ENCODE assay signal across 8 cellular contexts in genomic region chr1:155209373-155209721, GRCh38. TPM values are rescaled to one million over a fixed set of nuclear protein-coding genes. Genes with fewer than 3 reads are reported as not detected.
DNase-seq lines count a peak whose midpoint lies in the region; ATAC-seq and TF ChIP-seq lines count a peak whose summit lies in the region.

No MANE protein-coding gene starts in this region.

- H3K4me1 Mint-ChIP-seq in IgD-negative memory B cell = peaks cover 13 to 18% (median 14%) of the 10 kb centered on the region in 3 donors

- H3K27ac ChIP-seq in ACC112 (ENCODE audit: low read depth, low read length) = peak overlapping the region; percentile 98

- H3K27me3 ChIP-seq in ACC112 (ENCODE audit: insufficient read depth, low read length) (no peaks in the 10 kb centered on the region), mucosa of stomach (ENCODE audit: control insufficient read depth, insufficient read depth, low read length) (no peaks in the 10 kb centered on the region)

- H3K4me3 ChIP-seq in ACC112 (ENCODE audit: low read depth, low read length) = peak overlapping the region; percentile 91
- H3K4me3 ChIP-seq in cardiac fibroblast (replicated peaks in 1 of 2; ENCODE audit: low read depth in 2 of 2, low read length in 2 of 2) = peak overlapping the region; percentile 78 to 100
- H3K4me3 ChIP-seq in mucosa of stomach (ENCODE audit: low read length) = peak overlapping the region; percentile 94

- peaks cover 1% of the 10 kb centered on the region for H3K27me3 Mint-ChIP-seq in IgD-negative memory B cell

- H3K79me2 ChIP-seq in ACC112 (ENCODE audit: control insufficient read depth, insufficient read depth, low read length, unreplicated experiment) = peaks cover 10% of the 10 kb centered on the region

- no peak overlapping the region for H2AFZ ChIP-seq in ACC112 (ENCODE audit: low read length, unreplicated experiment)

- DNase-seq in cardiac fibroblast (ENCODE audit: low read depth in 2 of 2) (no peak), SW480 (ENCODE audit: low spot score) (no peak), DMS 273 (lab: John Stamatoyannopoulos, UW; ENCODE audit: unreplicated experiment) (no peak), NOMO-1 treated with DMSO at 0.1 percent for 48 hours (lab: John Stamatoyannopoulos, UW; ENCODE audit: unreplicated experiment) (no peak)

- H3K36me3 Mint-ChIP-seq in IgD-negative memory B cell = no peaks in the 10 kb centered on the region

- peak overlapping the region; percentile 83 to 97 (median 92) for H3K4me3 Mint-ChIP-seq in IgD-negative memory B cell

- H3K9me3 Mint-ChIP-seq in IgD-negative memory B cell = no peaks in the 10 kb centered on the region

- H3K9me3 ChIP-seq in mucosa of stomach (ENCODE audit: control insufficient read depth, low read length) = no peaks in the 10 kb centered on the region

- no peaks in the 10 kb centered on the region for H3K36me3 ChIP-seq in ACC112 (ENCODE audit: insufficient read depth, low read length)
- H3K36me3 ChIP-seq in mucosa of stomach (ENCODE audit: control insufficient read depth, insufficient read depth, low read length) = no peaks in the 10 kb centered on the region

- peak overlapping the region; percentile 87 for H3K9ac ChIP-seq in mucosa of stomach (ENCODE audit: low read length)

- TF ChIP-seq CTCF in cardiac fibroblast (IDR thresholded peaks at IDR 0.05; ENCODE audit: low read depth, low read length) = no peak

- H3K4me1 ChIP-seq in ACC112 (ENCODE audit: control insufficient read depth, insufficient read depth, low read length, unreplicated experiment) (peaks cover 22% of the 10 kb centered on the region), mucosa of stomach (ENCODE audit: control insufficient read depth, insufficient read depth, low read length) (peaks cover 27% of the 10 kb centered on the region)

- ATAC-seq in GM18858 (IDR thresholded peaks at IDR 0.05; ENCODE audit: unreplicated experiment) = no peak

- H3K27ac Mint-ChIP-seq in IgD-negative memory B cell = peak overlapping the region; percentile 98 to 99 (median 98)

RNA-seq across cellular contexts. Expression of gene MTX1, which starts 0.9 kb away (rescaled TPM):
- 41.7 TPM for polyA plus RNA-seq in IgD-negative memory B cell

RNA-seq across cellular contexts. Expression of gene THBS3, which starts 1.6 kb away (rescaled TPM):
- polyA plus RNA-seq in IgD-negative memory B cell = 1.4 TPM

RNA-seq across cellular contexts. Expression of gene TRIM46, which starts 35.7 kb away (rescaled TPM):
- polyA plus RNA-seq in IgD-negative memory B cell = 0.14 TPM

RNA-seq across cellular contexts. Expression of gene KRTCAP2, which starts 36.2 kb away (rescaled TPM):
- polyA plus RNA-seq in IgD-negative memory B cell = 420 TPM

RNA-seq across cellular contexts. Expression of gene ENTREP3, which starts 45.9 kb away (rescaled TPM):
- polyA plus RNA-seq in IgD-negative memory B cell = 1.7 TPM
